27 cellular contexts compared by ENCODE assay signal in genomic region chr7:114791771-114792170, GRCh38.
DNase-seq lines count a peak whose midpoint lies in the region; ATAC-seq and TF ChIP-seq lines count a peak whose summit lies in the region.
"Had no signal": no experiment of that assay in that cellular context is flagged by ENCODE, and none has a peak within 500 bp of the region (broad histone marks: within the 10 kb centered on the region; RNA-seq: fewer than 3 reads in every experiment).

No MANE protein-coding gene starts in this region.

- H3K27ac ChIP-seq in smooth muscle cell (ENCODE audit: low read depth) = no peak overlapping the region
- H3K27ac ChIP-seq: breast epithelium, right atrium auricular region, testis had no signal

- H3F3A ChIP-seq in smooth muscle cell (ENCODE audit: low read depth) = no peaks in the 10 kb centered on the region

- H3K4me1 ChIP-seq in adipocyte (ENCODE audit: control insufficient read depth, insufficient read depth, low read length) (peaks cover 27% of the 10 kb centered on the region), smooth muscle cell (ENCODE audit: low read depth) (no peaks in the 10 kb centered on the region)
- H3K4me1 ChIP-seq: breast epithelium, right atrium auricular region, testis had no signal

- H3K4me2 ChIP-seq in smooth muscle cell = no peak overlapping the region

- no peaks in the 10 kb centered on the region for H3K27me3 Mint-ChIP-seq in T-helper 2 cell treated with Interferon-gamma antibody and Interleukin-4, amounts not matched to agents 5 μg/mL and 100 μg/mL, for 36 hours (ENCODE audit: low read depth)
- H3K27me3 Mint-ChIP-seq: activated naive CD4-positive, alpha-beta T cell treated with anti-CD3 and anti-CD28 coated beads, Interleukin-2, amount 10 ng/mL, durations not matched to agents 7 days and 5 days had no signal

- no peaks in the 10 kb centered on the region for H3K27me3 ChIP-seq in adipocyte (replicated peaks; ENCODE audit: control insufficient read depth, insufficient read depth, low read length)
- no peaks in the 10 kb centered on the region for H3K27me3 ChIP-seq in smooth muscle cell (ENCODE audit: low read depth)
- H3K27me3 ChIP-seq: breast epithelium, right atrium auricular region, testis had no signal

- no peaks in the 10 kb centered on the region for H3K9me3 ChIP-seq in adipocyte (ENCODE audit: control insufficient read depth, low read length)
- no peaks in the 10 kb centered on the region for H3K9me3 ChIP-seq in smooth muscle cell (replicated peaks; ENCODE audit: low read depth)
- H3K9me3 ChIP-seq: breast epithelium, right atrium auricular region, testis had no signal

- no peaks in the 10 kb centered on the region for H3K36me3 Mint-ChIP-seq in T-helper 2 cell treated with Interferon-gamma antibody and Interleukin-4, amounts not matched to agents 5 μg/mL and 100 μg/mL, for 36 hours (ENCODE audit: low read depth)
- H3K36me3 Mint-ChIP-seq: activated CD4-positive, alpha-beta memory T cell treated with anti-CD3 and anti-CD28 coated beads for 36 hours; activated naive CD4-positive, alpha-beta T cell treated with anti-CD3 and anti-CD28 coated beads, Interleukin-2, amount 10 ng/mL, durations not matched to agents 7 days and 5 days; CD8-positive, alpha-beta memory T cell had no signal

- 95% methylated on average over 4 of the region's 4 CpGs for WGBS in smooth muscle cell (ENCODE audit: low lambda C conversion rate)

- H3K27ac Mint-ChIP-seq in T-helper 2 cell treated with Interferon-gamma antibody and Interleukin-4, amounts not matched to agents 5 μg/mL and 100 μg/mL, for 36 hours = no peak overlapping the region
- H3K27ac Mint-ChIP-seq: activated B cell treated with CpG ODN at 0.5 μM for 24 hours; activated CD4-positive, alpha-beta memory T cell treated with anti-CD3 and anti-CD28 coated beads for 36 hours; activated naive CD4-positive, alpha-beta T cell treated with anti-CD3 and anti-CD28 coated beads, Interleukin-2, amount 10 ng/mL, durations not matched to agents 7 days and 5 days; CD8-positive, alpha-beta memory T cell; stimulated activated naive CD8-positive, alpha-beta T cell treated with anti-CD3 and anti-CD28 coated beads, Interleukin-15, Interleukin-2, amounts not matched to agents 100 ng/mL and 50 ng/mL, for 24 hours had no signal

- intact Hi-C loops in left colon (cut with DNase I, micrococcal nuclease) = no loop called here

- peak; percentile 31 for DNase-seq in DMS153 (lab: John Stamatoyannopoulos, UW)
- peak; percentile 23 for DNase-seq in NCI-H1092 (lab: John Stamatoyannopoulos, UW)
- peak; percentile 3 for DNase-seq in adipocyte (ENCODE audit: low read depth)
- peak; percentile 8 for DNase-seq in fibroblast of the aortic adventitia (ENCODE audit: low read depth)
- DNase-seq in T-helper 2 cell treated with Interferon-gamma antibody and Interleukin-4, amounts not matched to agents 5 μg/mL and 100 μg/mL, for 36 hours (ENCODE audit: low spot score) = no peak
- no peak for DNase-seq in smooth muscle cell (lab: John Stamatoyannopoulos, UW; ENCODE audit: unreplicated experiment)
- no peak for DNase-seq in left colon
- DNase-seq: ACHN; activated B cell treated with CpG ODN at 0.5 μM for 24 hours; activated CD4-positive, alpha-beta memory T cell treated with anti-CD3 and anti-CD28 coated beads for 36 hours; activated naive CD4-positive, alpha-beta T cell treated with anti-CD3 and anti-CD28 coated beads, Interleukin-2, amount 10 ng/mL, durations not matched to agents 7 days and 5 days; CD8-positive, alpha-beta memory T cell; effector CD4-positive, alpha-beta T cell; head of caudate nucleus; islet precursor cell; left ventricle myocardium superior; NCI-H1105; NCI-H1930; NCI-H345; NCI-H774; stimulated activated CD8-positive, alpha-beta memory T cell treated with anti-CD3 and anti-CD28 coated beads, Interleukin-4, amount 100 ng/mL, for 48 hours; T-helper 1 cell; testis had no signal

- H3K9me3 Mint-ChIP-seq in T-helper 2 cell treated with Interferon-gamma antibody and Interleukin-4, amounts not matched to agents 5 μg/mL and 100 μg/mL, for 36 hours = peaks cover 13% of the 10 kb centered on the region
- H3K9me3 Mint-ChIP-seq: activated CD4-positive, alpha-beta memory T cell treated with anti-CD3 and anti-CD28 coated beads for 36 hours; activated naive CD4-positive, alpha-beta T cell treated with anti-CD3 and anti-CD28 coated beads, Interleukin-2, amount 10 ng/mL, durations not matched to agents 7 days and 5 days; CD8-positive, alpha-beta memory T cell had no signal

- no peak for ATAC-seq in left colon
- ATAC-seq: left ventricle myocardium superior had no signal

- TF ChIP-seq CTCF in fibroblast of the aortic adventitia (IDR thresholded peaks at IDR 0.05; ENCODE audit: insufficient read depth, low read length) (no peak), smooth muscle cell (IDR thresholded peaks at IDR 0.05; ENCODE audit: borderline replicate concordance, insufficient read depth, poor library complexity, severe bottlenecking) (no peak)

- H3K4me3 Mint-ChIP-seq in T-helper 2 cell treated with Interferon-gamma antibody and Interleukin-4, amounts not matched to agents 5 μg/mL and 100 μg/mL, for 36 hours = no peak overlapping the region
- H3K4me3 Mint-ChIP-seq: activated B cell treated with CpG ODN at 0.5 μM for 24 hours; activated CD4-positive, alpha-beta memory T cell treated with anti-CD3 and anti-CD28 coated beads for 36 hours; activated naive CD4-positive, alpha-beta T cell treated with anti-CD3 and anti-CD28 coated beads, Interleukin-2, amount 10 ng/mL, durations not matched to agents 7 days and 5 days; activated T-helper 1 cell treated with anti-CD3 and anti-CD28 coated beads, Interleukin-12 subunit alpha, Interleukin-12 subunit beta, Interleukin-2, Interleukin-4 antibody, amounts not matched to agents 30 ng/mL and 10 ng/mL and 1 ng/mL, durations not matched to agents 14 hours and 24 hours and 36 hours; CD8-positive, alpha-beta memory T cell; stimulated activated naive CD8-positive, alpha-beta T cell treated with anti-CD3 and anti-CD28 coated beads, Interleukin-15, Interleukin-2, amounts not matched to agents 100 ng/mL and 50 ng/mL, for 24 hours had no signal

- H3K9ac ChIP-seq in adipocyte (ENCODE audit: low read length) = no peak overlapping the region
- H3K9ac ChIP-seq in smooth muscle cell (ENCODE audit: low read depth) = no peak overlapping the region

- H3K4me1 Mint-ChIP-seq in T-helper 2 cell treated with Interferon-gamma antibody and Interleukin-4, amounts not matched to agents 5 μg/mL and 100 μg/mL, for 36 hours (ENCODE audit: low read depth) = peaks cover 25% of the 10 kb centered on the region
- H3K4me1 Mint-ChIP-seq: activated B cell treated with CpG ODN at 0.5 μM for 24 hours had no signal

- no peaks in the 10 kb centered on the region for H3K36me3 ChIP-seq in adipocyte (ENCODE audit: control insufficient read depth, insufficient read depth, low read length, severe bottlenecking)
- no peaks in the 10 kb centered on the region for H3K36me3 ChIP-seq in smooth muscle cell (ENCODE audit: low read depth)
- H3K36me3 ChIP-seq: breast epithelium, right atrium auricular region had no signal

- no peak overlapping the region for H3K4me3 ChIP-seq in adipocyte (ENCODE audit: low read length)
- no peak overlapping the region for H3K4me3 ChIP-seq in fibroblast of the aortic adventitia (ENCODE audit: low read depth, low read length)
- no peak overlapping the region for H3K4me3 ChIP-seq in smooth muscle cell
- H3K4me3 ChIP-seq: breast epithelium, right atrium auricular region, testis had no signal

- no peaks in the 10 kb centered on the region for H4K20me1 ChIP-seq in smooth muscle cell (ENCODE audit: low read depth)

- H2AFZ ChIP-seq in smooth muscle cell (ENCODE audit: low read depth) = no peak overlapping the region

- no peaks in the 10 kb centered on the region for H3K79me2 ChIP-seq in smooth muscle cell (ENCODE audit: low read depth)

Comparison
In these comparisons a context has a peak if more than half of its experiments do, and no peak if none do; other contexts are left out.
1. DNase-seq: peak in DMS153 (single experiment), NCI-H1092 (single experiment), adipocyte (single experiment) and fibroblast of the aortic adventitia (single experiment); none in T-helper 2 cell treated with Interferon-gamma antibody and Interleukin-4, amounts not matched to agents 5 μg/mL and 100 μg/mL, for 36 hours (single experiment), smooth muscle cell (single experiment) and left colon (0 of 2).